ENCODE assay signal across 1 cellular context in the genomic region with DNA sequence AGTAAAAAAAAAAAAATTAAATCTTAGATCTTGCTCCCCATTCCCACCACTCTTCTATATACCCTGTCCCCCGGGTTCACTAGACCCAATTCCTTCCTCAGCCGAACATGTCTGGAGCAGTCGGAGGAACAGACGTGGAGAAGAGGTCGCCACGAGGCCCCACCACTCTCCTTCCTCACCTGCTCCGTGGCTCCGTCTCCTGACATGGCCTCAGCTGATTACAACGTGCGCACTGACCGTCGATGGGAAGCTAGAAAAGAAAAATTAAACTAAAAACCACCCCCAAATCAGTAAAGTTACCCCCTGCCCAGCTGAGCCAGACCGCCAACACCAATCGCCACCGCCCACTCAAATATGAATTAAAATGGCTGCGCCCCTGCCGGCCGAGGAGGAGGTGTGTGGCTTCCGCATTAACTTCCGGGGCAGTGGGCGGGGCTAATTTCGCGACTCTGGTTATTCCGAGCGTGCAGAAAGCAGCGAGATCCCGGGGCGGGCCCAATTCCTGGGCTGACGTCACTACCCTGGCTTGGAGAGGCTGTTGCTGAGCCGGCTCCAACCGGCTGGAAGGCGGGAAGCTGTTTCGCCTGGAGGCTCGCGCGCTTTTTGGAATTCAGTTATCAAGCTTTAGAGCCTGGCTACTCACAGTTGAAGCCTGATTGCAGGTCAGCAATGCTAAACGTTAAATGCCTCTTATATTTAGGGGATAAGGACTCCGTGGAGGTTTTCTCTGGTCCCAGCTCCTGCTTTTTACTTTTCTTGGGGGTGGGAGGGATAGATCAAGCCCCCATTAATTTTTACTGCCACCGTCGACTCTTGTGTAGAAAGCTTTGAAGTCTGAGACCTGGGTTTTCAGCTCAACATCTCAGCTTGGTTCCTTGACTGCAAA.
TF ChIP-seq lines count a peak whose summit lies in the region.

Gene CSTF3 (minus strand): TSS at position 361 of the 886 bp plus-strand sequence. CDS start 155 bp downstream, at position 206.

TF ChIP-seq in K562, 482 proteins besides CTCF, POLR2A, EP300 and RAD21 (continued from another document and continues in another):
- TF ChIP-seq, protein P1, sequence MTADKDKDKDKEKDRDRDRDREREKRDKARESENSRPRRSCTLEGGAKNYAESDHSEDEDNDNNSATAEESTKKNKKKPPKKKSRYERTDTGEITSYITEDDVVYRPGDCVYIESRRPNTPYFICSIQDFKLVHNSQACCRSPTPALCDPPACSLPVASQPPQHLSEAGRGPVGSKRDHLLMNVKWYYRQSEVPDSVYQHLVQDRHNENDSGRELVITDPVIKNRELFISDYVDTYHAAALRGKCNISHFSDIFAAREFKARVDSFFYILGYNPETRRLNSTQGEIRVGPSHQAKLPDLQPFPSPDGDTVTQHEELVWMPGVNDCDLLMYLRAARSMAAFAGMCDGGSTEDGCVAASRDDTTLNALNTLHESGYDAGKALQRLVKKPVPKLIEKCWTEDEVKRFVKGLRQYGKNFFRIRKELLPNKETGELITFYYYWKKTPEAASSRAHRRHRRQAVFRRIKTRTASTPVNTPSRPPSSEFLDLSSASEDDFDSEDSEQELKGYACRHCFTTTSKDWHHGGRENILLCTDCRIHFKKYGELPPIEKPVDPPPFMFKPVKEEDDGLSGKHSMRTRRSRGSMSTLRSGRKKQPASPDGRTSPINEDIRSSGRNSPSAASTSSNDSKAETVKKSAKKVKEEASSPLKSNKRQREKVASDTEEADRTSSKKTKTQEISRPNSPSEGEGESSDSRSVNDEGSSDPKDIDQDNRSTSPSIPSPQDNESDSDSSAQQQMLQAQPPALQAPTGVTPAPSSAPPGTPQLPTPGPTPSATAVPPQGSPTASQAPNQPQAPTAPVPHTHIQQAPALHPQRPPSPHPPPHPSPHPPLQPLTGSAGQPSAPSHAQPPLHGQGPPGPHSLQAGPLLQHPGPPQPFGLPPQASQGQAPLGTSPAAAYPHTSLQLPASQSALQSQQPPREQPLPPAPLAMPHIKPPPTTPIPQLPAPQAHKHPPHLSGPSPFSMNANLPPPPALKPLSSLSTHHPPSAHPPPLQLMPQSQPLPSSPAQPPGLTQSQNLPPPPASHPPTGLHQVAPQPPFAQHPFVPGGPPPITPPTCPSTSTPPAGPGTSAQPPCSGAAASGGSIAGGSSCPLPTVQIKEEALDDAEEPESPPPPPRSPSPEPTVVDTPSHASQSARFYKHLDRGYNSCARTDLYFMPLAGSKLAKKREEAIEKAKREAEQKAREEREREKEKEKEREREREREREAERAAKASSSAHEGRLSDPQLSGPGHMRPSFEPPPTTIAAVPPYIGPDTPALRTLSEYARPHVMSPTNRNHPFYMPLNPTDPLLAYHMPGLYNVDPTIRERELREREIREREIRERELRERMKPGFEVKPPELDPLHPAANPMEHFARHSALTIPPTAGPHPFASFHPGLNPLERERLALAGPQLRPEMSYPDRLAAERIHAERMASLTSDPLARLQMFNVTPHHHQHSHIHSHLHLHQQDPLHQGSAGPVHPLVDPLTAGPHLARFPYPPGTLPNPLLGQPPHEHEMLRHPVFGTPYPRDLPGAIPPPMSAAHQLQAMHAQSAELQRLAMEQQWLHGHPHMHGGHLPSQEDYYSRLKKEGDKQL (CRISPR knock-in tag; IDR thresholded peaks at IDR 0.05; ENCODE audit: borderline replicate concordance): no peak
- TF ChIP-seq ZNF766 (CRISPR knock-in tag; conservative IDR thresholded peaks at IDR 0.05): peak; percentile 91
- peak; percentile 79 to 97 (median 96) for TF ChIP-seq YY1 (IDR thresholded peaks at IDR 0.05; ENCODE audit: borderline replicate concordance in 1 of 3, control insufficient read depth in 1 of 3, extremely low read depth in 1 of 3, insufficient read depth in 3 of 3, insufficient read length in 1 of 3, insufficient replicate concordance in 2 of 3, low read depth in 1 of 3, low read length in 2 of 3)
- no peak for TF ChIP-seq CBFA2T2 (conservative IDR thresholded peaks at IDR 0.05)
- peak; percentile 40; the same call in 1 of the 2 replicates for TF ChIP-seq MXI1 (IDR thresholded peaks at IDR 0.05; ENCODE audit: low read depth, low read length)
- peak; percentile 96 for TF ChIP-seq SUPT5H (IDR thresholded peaks at IDR 0.05)
- TF ChIP-seq ZNF785 (CRISPR knock-in tag; IDR thresholded peaks at IDR 0.05): no peak
- no peak for TF ChIP-seq HMG20A (CRISPR knock-in tag; conservative IDR thresholded peaks at IDR 0.05)
- TF ChIP-seq GTF3C2 (IDR thresholded peaks at IDR 0.05; ENCODE audit: borderline replicate concordance, extremely low read depth, insufficient read length): no peak
- TF ChIP-seq NEUROD1 (IDR thresholded peaks at IDR 0.05; ENCODE audit: borderline replicate concordance, low read depth, low read length, partially characterized antibody): peak; percentile 25
- TF ChIP-seq DPF2 (IDR thresholded peaks at IDR 0.05): peak; percentile 65
- TF ChIP-seq PHB (CRISPR knock-in tag; IDR thresholded peaks at IDR 0.05): no peak
- no peak for TF ChIP-seq RBM39 (optimal IDR thresholded peaks at IDR 0.05; ENCODE audit: low read depth, low read length)
- TF ChIP-seq BCL6 (CRISPR knock-in tag; IDR thresholded peaks at IDR 0.05): no peak
- TF ChIP-seq STAT5B (CRISPR knock-in tag; IDR thresholded peaks at IDR 0.05): no peak
- TF ChIP-seq PHF8 (IDR thresholded peaks at IDR 0.05; ENCODE audit: borderline replicate concordance, low read length): peak; percentile 83; the same call in 1 of the 2 replicates
- TF ChIP-seq KLF1 (tag; IDR thresholded peaks at IDR 0.05): peak; percentile 77; the same call in 1 of the 2 replicates
- TF ChIP-seq, protein P2, sequence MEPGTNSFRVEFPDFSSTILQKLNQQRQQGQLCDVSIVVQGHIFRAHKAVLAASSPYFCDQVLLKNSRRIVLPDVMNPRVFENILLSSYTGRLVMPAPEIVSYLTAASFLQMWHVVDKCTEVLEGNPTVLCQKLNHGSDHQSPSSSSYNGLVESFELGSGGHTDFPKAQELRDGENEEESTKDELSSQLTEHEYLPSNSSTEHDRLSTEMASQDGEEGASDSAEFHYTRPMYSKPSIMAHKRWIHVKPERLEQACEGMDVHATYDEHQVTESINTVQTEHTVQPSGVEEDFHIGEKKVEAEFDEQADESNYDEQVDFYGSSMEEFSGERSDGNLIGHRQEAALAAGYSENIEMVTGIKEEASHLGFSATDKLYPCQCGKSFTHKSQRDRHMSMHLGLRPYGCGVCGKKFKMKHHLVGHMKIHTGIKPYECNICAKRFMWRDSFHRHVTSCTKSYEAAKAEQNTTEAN (CRISPR knock-in tag; IDR thresholded peaks at IDR 0.05): peak; percentile 75; the same call in 1 of the 2 replicates
- 0 out of 4 replicates have a peak, but pooled peaks of 1 of the 2 experiments have one; percentile 12 for TF ChIP-seq UBTF (IDR thresholded peaks at IDR 0.05; ENCODE audit: borderline replicate concordance in 1 of 2, low read depth in 2 of 2, low read length in 2 of 2)
- TF ChIP-seq NFIC (IDR thresholded peaks at IDR 0.05): no peak; the same call in 1 of the 2 replicates
- peak; percentile 62 for TF ChIP-seq MTA3 (IDR thresholded peaks at IDR 0.05; ENCODE audit: borderline replicate concordance)
- TF ChIP-seq DNMT1 (IDR thresholded peaks at IDR 0.05): peak; percentile 85; the same call in 1 of the 2 replicates
- TF ChIP-seq GATAD2A (IDR thresholded peaks at IDR 0.05): 0 out of 2 replicates have a peak, but pooled peaks have one; percentile 22
- TF ChIP-seq, protein P3, sequence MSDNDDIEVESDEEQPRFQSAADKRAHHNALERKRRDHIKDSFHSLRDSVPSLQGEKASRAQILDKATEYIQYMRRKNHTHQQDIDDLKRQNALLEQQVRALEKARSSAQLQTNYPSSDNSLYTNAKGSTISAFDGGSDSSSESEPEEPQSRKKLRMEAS (CRISPR knock-in tag; IDR thresholded peaks at IDR 0.05): peak; percentile 96
- no peak for TF ChIP-seq ETV6 (IDR thresholded peaks at IDR 0.05; ENCODE audit: borderline replicate concordance in 1 of 2, low read depth in 2 of 2, low read length in 1 of 2)
- peak; percentile 58; the same call in 1 of the 2 replicates for TF ChIP-seq ETV6 (CRISPR knock-in tag; IDR thresholded peaks at IDR 0.05; ENCODE audit: borderline replicate concordance)
- TF ChIP-seq POLR2H (tag; IDR thresholded peaks at IDR 0.05; ENCODE audit: low read depth): peak; percentile 84
- TF ChIP-seq ZNF717 (CRISPR knock-in tag; IDR thresholded peaks at IDR 0.05): no peak
- no peak for TF ChIP-seq SAFB (IDR thresholded peaks at IDR 0.05; ENCODE audit: borderline replicate concordance, low read depth, low read length)
- no peak for TF ChIP-seq TCFL5 (CRISPR knock-in tag; conservative IDR thresholded peaks at IDR 0.05)
- TF ChIP-seq ZNF507 (tag; conservative IDR thresholded peaks at IDR 0.05): no peak
- peak; percentile 11 to 97; a peak in 2 of 4 replicates for TF ChIP-seq TEAD1 (CRISPR knock-in tag; IDR thresholded peaks at IDR 0.05)
- TF ChIP-seq NCOR1 (IDR thresholded peaks at IDR 0.05): peak; percentile 59
- peak; percentile 94; the same call in 1 of the 2 replicates for TF ChIP-seq ERF (CRISPR knock-in tag; IDR thresholded peaks at IDR 0.05)
- no peak for TF ChIP-seq HIVEP1 (CRISPR knock-in tag; IDR thresholded peaks at IDR 0.05)
- TF ChIP-seq ZKSCAN1 (IDR thresholded peaks at IDR 0.05; ENCODE audit: low read depth, low read length): peak; percentile 10; the same call in 1 of the 2 replicates
- peak; percentile 66; the same call in 1 of the 2 replicates for TF ChIP-seq DDX20 (tag; IDR thresholded peaks at IDR 0.05; ENCODE audit: low read depth)
- no peak for TF ChIP-seq GABPB2 (CRISPR knock-in tag; conservative IDR thresholded peaks at IDR 0.05)
- TF ChIP-seq KDM5B (IDR thresholded peaks at IDR 0.05; ENCODE audit: insufficient replicate concordance, low read depth, low read length): peak; percentile 38
- TF ChIP-seq ZNF165 (CRISPR knock-in tag; IDR thresholded peaks at IDR 0.05; ENCODE audit: borderline replicate concordance): no peak
- TF ChIP-seq ZNF395 (CRISPR knock-in tag; IDR thresholded peaks at IDR 0.05): no peak; the same call in 1 of the 2 replicates
- TF ChIP-seq ADNP (tag; IDR thresholded peaks at IDR 0.05): no peak; the same call in 1 of the 2 replicates
- TF ChIP-seq SMARCA5 (IDR thresholded peaks at IDR 0.05): no peak
- peak; percentile 74; the same call in 1 of the 2 replicates for TF ChIP-seq ZNF232 (CRISPR knock-in tag; IDR thresholded peaks at IDR 0.05)
- TF ChIP-seq, protein P4, sequence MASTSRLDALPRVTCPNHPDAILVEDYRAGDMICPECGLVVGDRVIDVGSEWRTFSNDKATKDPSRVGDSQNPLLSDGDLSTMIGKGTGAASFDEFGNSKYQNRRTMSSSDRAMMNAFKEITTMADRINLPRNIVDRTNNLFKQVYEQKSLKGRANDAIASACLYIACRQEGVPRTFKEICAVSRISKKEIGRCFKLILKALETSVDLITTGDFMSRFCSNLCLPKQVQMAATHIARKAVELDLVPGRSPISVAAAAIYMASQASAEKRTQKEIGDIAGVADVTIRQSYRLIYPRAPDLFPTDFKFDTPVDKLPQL (IDR thresholded peaks at IDR 0.05; ENCODE audit: extremely low read depth, insufficient read length): no peak
- no peak for TF ChIP-seq ARID3B (CRISPR knock-in tag; IDR thresholded peaks at IDR 0.05; ENCODE audit: borderline replicate concordance)
